ENCODE assay signal across 17 cellular contexts in the genomic region with DNA sequence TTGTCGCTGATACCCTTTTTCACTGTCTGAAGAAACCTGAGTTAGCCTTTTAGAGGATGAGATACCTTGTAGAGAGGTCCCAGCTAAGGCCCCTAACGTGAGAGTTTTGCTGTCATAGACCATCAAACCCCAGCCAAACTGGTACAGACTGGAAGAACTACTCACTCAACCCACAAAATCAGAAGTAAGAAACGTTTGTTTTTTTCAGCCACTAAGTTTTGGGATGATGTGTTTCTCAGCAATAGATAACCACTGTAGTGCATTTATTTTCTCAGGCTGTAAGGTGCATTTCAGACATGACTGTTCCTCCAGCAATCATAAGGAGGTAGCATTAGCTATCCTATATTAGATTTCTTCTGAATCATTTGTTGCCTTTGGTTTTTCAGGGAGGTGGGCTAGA.
DNase-seq lines count a peak whose midpoint lies in the region; ATAC-seq and TF ChIP-seq lines count a peak whose summit lies in the region.
"Had no signal": no experiment of that assay in that cellular context is flagged by ENCODE, and none has a peak within 500 bp of the region (broad histone marks: within the 10 kb centered on the region; RNA-seq: fewer than 3 reads in every experiment).

No MANE protein-coding gene starts in this region.

- intact Hi-C loops in mammary epithelial cell (cut with micrococcal nuclease), result loop anchor here (5.0 kb wide), 1 partner anchor 493 kb away; no protein-coding TSS in a partner anchor
- intact Hi-C loops in breast epithelium (cut with DNase I; ENCODE audit: low total_unique reads), result no loop called here

- H3K27ac Mint-ChIP-seq in glutamatergic neuron (ENCODE audit: unreplicated experiment), result no peak overlapping the region
- H3K27ac Mint-ChIP-seq: activated naive CD8-positive, alpha-beta T cell treated with anti-CD3 and anti-CD28 coated beads, Interleukin-2, amount 10 ng/mL, durations not matched to agents 7 days and 5 days; T-cell had no signal

- H3K4me1 ChIP-seq in mammary epithelial cell (ENCODE audit: insufficient read depth, low read length), result no peaks in the 10 kb centered on the region
- H3K4me1 ChIP-seq in breast epithelium, result no peaks in the 10 kb centered on the region
- H3K4me1 ChIP-seq: suprapubic skin had no signal

- no TSS peak for BruUV-seq in mammary epithelial cell (replicated peaks; lab: Mats Ljungman, UMichigan)

- peaks cover 1% of the 10 kb centered on the region for H3K4me1 Mint-ChIP-seq in glutamatergic neuron (ENCODE audit: low read depth, unreplicated experiment)
- H3K4me1 Mint-ChIP-seq: activated naive CD8-positive, alpha-beta T cell treated with anti-CD3 and anti-CD28 coated beads, Interleukin-2, amount 10 ng/mL, durations not matched to agents 7 days and 5 days; T-cell had no signal

- dilution Hi-C loops in mammary epithelial cell (cut with HindIII; ENCODE audit: low sequenced_read_pairs), result loop anchor here (5.0 kb wide), 1 partner anchor 33 kb away; no protein-coding TSS in a partner anchor

- no peaks in the 10 kb centered on the region for H3K9me3 ChIP-seq in mammary epithelial cell (replicated peaks; ENCODE audit: insufficient read depth, low read length)
- H3K9me3 ChIP-seq in breast epithelium, result no peaks in the 10 kb centered on the region
- H3K9me3 ChIP-seq: mucosa of descending colon, suprapubic skin had no signal

- peak overlapping the region; percentile 6 for H2AFZ ChIP-seq in mammary epithelial cell (ENCODE audit: low read depth, low read length)

- H3K36me3 ChIP-seq in mammary epithelial cell (ENCODE audit: insufficient read depth, low read length), result no peaks in the 10 kb centered on the region
- H3K36me3 ChIP-seq in breast epithelium, result no peaks in the 10 kb centered on the region
- H3K36me3 ChIP-seq: suprapubic skin had no signal

- no peak for TF ChIP-seq CTCF in mammary epithelial cell (conservative IDR thresholded peaks at IDR 0.05 in 1 of 2, IDR thresholded peaks at IDR 0.05 in 1 of 2; ENCODE audit: extremely low read depth in 1 of 2, insufficient read depth in 1 of 2, low read depth in 1 of 2, low read length in 2 of 2)
- no peak for TF ChIP-seq CTCF in breast epithelium (IDR thresholded peaks at IDR 0.05)
- no peak for TF ChIP-seq CTCF in GM13977 (IDR thresholded peaks at IDR 0.05; ENCODE audit: extremely low read depth, insufficient read depth, missing control alignments)
- TF ChIP-seq CTCF in omental fat pad (IDR thresholded peaks at IDR 0.05), result no peak
- TF ChIP-seq CTCF in glutamatergic neuron (IDR thresholded peaks at IDR 0.05; ENCODE audit: partially characterized antibody, unreplicated experiment), result no peak

- TF ChIP-seq POLR2A in breast epithelium (IDR thresholded peaks at IDR 0.05), result no peak

- CTCF ChIA-PET in mammary epithelial cell (lab: Charles Lee; ENCODE audit: low non-redundant PET), result no interaction called here

- no peaks in the 10 kb centered on the region for H3K36me3 Mint-ChIP-seq in glutamatergic neuron (ENCODE audit: unreplicated experiment)
- H3K36me3 Mint-ChIP-seq: activated naive CD8-positive, alpha-beta T cell treated with anti-CD3 and anti-CD28 coated beads, Interleukin-2, amount 10 ng/mL, durations not matched to agents 7 days and 5 days; T-cell had no signal

- no peak overlapping the region for H3K4me3 Mint-ChIP-seq in glutamatergic neuron (ENCODE audit: unreplicated experiment)
- H3K4me3 Mint-ChIP-seq: activated naive CD8-positive, alpha-beta T cell treated with anti-CD3 and anti-CD28 coated beads, Interleukin-2, amount 10 ng/mL, durations not matched to agents 7 days and 5 days; T-cell had no signal

- ATAC-seq in GM21825 (IDR thresholded peaks at IDR 0.05; ENCODE audit: unreplicated experiment) (peak; percentile 83), HG03103 (IDR thresholded peaks at IDR 0.05; ENCODE audit: low read depth, unreplicated experiment) (peak; percentile 58), omental fat pad (ENCODE audit: low FRiP score) (no peak), GM18519 (IDR thresholded peaks at IDR 0.05; ENCODE audit: low FRiP score, unreplicated experiment) (no peak)
- ATAC-seq: mucosa of descending colon, T-cell had no signal

- no peaks in the 10 kb centered on the region for H3K79me2 ChIP-seq in mammary epithelial cell (ENCODE audit: insufficient read depth, low read length)

- H4K20me1 ChIP-seq in mammary epithelial cell (ENCODE audit: insufficient read depth, low read length), result no peaks in the 10 kb centered on the region

- peaks cover 1% of the 10 kb centered on the region for H3K27me3 Mint-ChIP-seq in glutamatergic neuron (ENCODE audit: unreplicated experiment)
- H3K27me3 Mint-ChIP-seq: T-cell had no signal

- H3K9ac ChIP-seq in mammary epithelial cell (ENCODE audit: insufficient read depth, low read length), result no peak overlapping the region

- WGBS in mammary epithelial cell (ENCODE audit: low coverage, missing lambda C conversion rate), result 67% methylated on average over 3 of the region's 3 CpGs

- no peak overlapping the region for H3K27ac ChIP-seq in mammary epithelial cell (ENCODE audit: insufficient read depth, low read depth, low read length)
- no peak overlapping the region for H3K27ac ChIP-seq in breast epithelium
- H3K27ac ChIP-seq: 22Rv1, suprapubic skin had no signal

- H3K4me3 ChIP-seq in mammary epithelial cell (replicated peaks in 1 of 3; ENCODE audit: insufficient read depth in 1 of 3, low read depth in 2 of 3, low read length in 3 of 3), result no peak overlapping the region
- no peak overlapping the region for H3K4me3 ChIP-seq in breast epithelium
- H3K4me3 ChIP-seq: mucosa of descending colon, suprapubic skin had no signal

- no peaks in the 10 kb centered on the region for H3K27me3 ChIP-seq in mammary epithelial cell (ENCODE audit: insufficient read depth, low read length)
- no peaks in the 10 kb centered on the region for H3K27me3 ChIP-seq in breast epithelium
- H3K27me3 ChIP-seq: suprapubic skin had no signal

- H3K4me2 ChIP-seq in mammary epithelial cell (ENCODE audit: insufficient read depth, low read depth, low read length), result no peak overlapping the region

- in situ Hi-C loops in mammary epithelial cell (cut with MboI; ENCODE audit: low sequenced_read_pairs in 2 of 2), result no loop called here
- in situ Hi-C loops in GM13977 (cut with MboI; ENCODE audit: low pct_unique_long_range_greater_than_20kb, low sequenced_read_pairs, unreplicated experiment), result no loop called here

- DNase-seq in mammary epithelial cell, result no peak
- no peak for DNase-seq in breast epithelium (ENCODE audit: low spot score in 2 of 2)
- no peak for DNase-seq in GM13977 (ENCODE audit: low spot score)
- DNase-seq in omental fat pad (ENCODE audit: low spot score), result no peak
- no peak for DNase-seq in glutamatergic neuron
- DNase-seq: activated CD8-positive, alpha-beta memory T cell treated with anti-CD3 and anti-CD28 coated beads, Interleukin-2, amount 50 U/mL, for 48 hours; activated naive CD8-positive, alpha-beta T cell treated with anti-CD3 and anti-CD28 coated beads, Interleukin-2, amount 10 ng/mL, durations not matched to agents 7 days and 5 days; cerebellar nuclear complex; KG1; kidney; mucosa of descending colon; T-cell had no signal

- no peaks in the 10 kb centered on the region for H3K9me3 Mint-ChIP-seq in glutamatergic neuron (ENCODE audit: unreplicated experiment)

Comparison
In these comparisons a context has a peak if more than half of its experiments do, and no peak if none do; other contexts are left out.
1. ATAC-seq: peak in GM21825 (single experiment) and HG03103 (single experiment); none in omental fat pad (single experiment) and GM18519 (single experiment).